ENCODE assay signal across 1 cellular context in genomic region chr5:137888875-137889759, GRCh38.
TF ChIP-seq lines count a peak whose summit lies in the region.

PKD2L2 (plus strand) TSS chr5:137889457; CDS start chr5:137889492, 35 bp downstream.

TF ChIP-seq in K562, 482 proteins besides CTCF, POLR2A, EP300 and RAD21 (continued from another document and continues in another):
- TF ChIP-seq, protein P1, sequence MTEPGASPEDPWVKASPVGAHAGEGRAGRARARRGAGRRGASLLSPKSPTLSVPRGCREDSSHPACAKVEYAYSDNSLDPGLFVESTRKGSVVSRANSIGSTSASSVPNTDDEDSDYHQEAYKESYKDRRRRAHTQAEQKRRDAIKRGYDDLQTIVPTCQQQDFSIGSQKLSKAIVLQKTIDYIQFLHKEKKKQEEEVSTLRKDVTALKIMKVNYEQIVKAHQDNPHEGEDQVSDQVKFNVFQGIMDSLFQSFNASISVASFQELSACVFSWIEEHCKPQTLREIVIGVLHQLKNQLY (CRISPR knock-in tag; conservative IDR thresholded peaks at IDR 0.05): no peak
- TF ChIP-seq RBBP5 (IDR thresholded peaks at IDR 0.05; ENCODE audit: borderline replicate concordance, insufficient read depth, low read length, poor library complexity, severe bottlenecking) (no peak), STAT6 (CRISPR knock-in tag; IDR thresholded peaks at IDR 0.05) (no peak), CREM (IDR thresholded peaks at IDR 0.05; ENCODE audit: low read depth) (peak; percentile 88), GATA2 (CRISPR knock-in tag; IDR thresholded peaks at IDR 0.05) (no peak), PML (IDR thresholded peaks at IDR 0.05; ENCODE audit: low read length) (peak; percentile 70), ZKSCAN8 (CRISPR knock-in tag; IDR thresholded peaks at IDR 0.05) (no peak), HNRNPL (IDR thresholded peaks at IDR 0.05; ENCODE audit: low read depth, low read length) (no peak), SP2 (IDR thresholded peaks at IDR 0.05; ENCODE audit: extremely low read depth, low read depth, low read length, poor library complexity, severe bottlenecking) (no peak), ETS2 (tag; IDR thresholded peaks at IDR 0.05; ENCODE audit: borderline replicate concordance, poor library complexity, severe bottlenecking) (no peak), RBM22 (IDR thresholded peaks at IDR 0.05; ENCODE audit: low read depth, low read length, poor library complexity, severe bottlenecking) (no peak), ZNF778 (CRISPR knock-in tag; IDR thresholded peaks at IDR 0.05) (no peak), IRF9 (tag; IDR thresholded peaks at IDR 0.05) (no peak), ZNF76 (CRISPR knock-in tag; IDR thresholded peaks at IDR 0.05; ENCODE audit: borderline replicate concordance) (no peak), ZNF655 (CRISPR knock-in tag; IDR thresholded peaks at IDR 0.05) (0 out of 2 replicates have a peak, but pooled peaks have one; percentile 59), ZSCAN29 (IDR thresholded peaks at IDR 0.05) (0 out of 2 replicates have a peak, but pooled peaks have one; percentile 33), PPARD (CRISPR knock-in tag; IDR thresholded peaks at IDR 0.05) (no peak), ZMIZ1 (IDR thresholded peaks at IDR 0.05; ENCODE audit: low read depth in 2 of 2, low read length in 2 of 2) (no peak), RBM15 (IDR thresholded peaks at IDR 0.05; ENCODE audit: insufficient read depth, low read length) (no peak), ZNF766 (CRISPR knock-in tag; conservative IDR thresholded peaks at IDR 0.05) (no peak), TAF15 (IDR thresholded peaks at IDR 0.05; ENCODE audit: low read depth, low read length) (no peak), ARID2 (IDR thresholded peaks at IDR 0.05) (no peak), SMARCB1 (IDR thresholded peaks at IDR 0.05; ENCODE audit: insufficient read length, low read depth) (no peak), ZNF282 (CRISPR knock-in tag; IDR thresholded peaks at IDR 0.05) (no peak), MCM7 (IDR thresholded peaks at IDR 0.05) (no peak), MECOM (CRISPR knock-in tag; IDR thresholded peaks at IDR 0.05) (0 out of 2 replicates have a peak, but pooled peaks have one; percentile 23), ZNF133 (CRISPR knock-in tag; IDR thresholded peaks at IDR 0.05) (no peak), FOXM1 (IDR thresholded peaks at IDR 0.05; ENCODE audit: low read depth) (0 out of 2 replicates have a peak, but pooled peaks have one; percentile 17), FOXM1 (CRISPR knock-in tag; IDR thresholded peaks at IDR 0.05; ENCODE audit: low read depth) (peak; percentile 69; the same call in 1 of the 2 replicates), CBFA2T2 (conservative IDR thresholded peaks at IDR 0.05) (no peak), SMARCA5 (IDR thresholded peaks at IDR 0.05) (peak; percentile 98), GTF2F1 (IDR thresholded peaks at IDR 0.05; ENCODE audit: low read depth, low read length) (0 out of 2 replicates have a peak, but pooled peaks have one; percentile 31), NFE2 (IDR thresholded peaks at IDR 0.05; ENCODE audit: low read depth) (no peak), POLR2AphosphoS5 (IDR thresholded peaks at IDR 0.05; ENCODE audit: control insufficient read depth, insufficient read depth, low read depth, low read length) (peak; percentile 91), ZNF165 (CRISPR knock-in tag; IDR thresholded peaks at IDR 0.05; ENCODE audit: borderline replicate concordance) (no peak), MEF2A (IDR thresholded peaks at IDR 0.05; ENCODE audit: control insufficient read depth, low read depth, low read length) (no peak), DIDO1 (tag; IDR thresholded peaks at IDR 0.05; ENCODE audit: low read depth) (no peak), ZNF174 (CRISPR knock-in tag; IDR thresholded peaks at IDR 0.05) (no peak), HCFC1 (IDR thresholded peaks at IDR 0.05; ENCODE audit: low read depth, low read length) (peak; percentile 61), ZNF79 (CRISPR knock-in tag; IDR thresholded peaks at IDR 0.05; ENCODE audit: low read depth) (no peak), ZNF41 (CRISPR knock-in tag; conservative IDR thresholded peaks at IDR 0.05) (no peak), SMARCC2 (IDR thresholded peaks at IDR 0.05; ENCODE audit: low read depth) (no peak), MIER1 (IDR thresholded peaks at IDR 0.05; ENCODE audit: low read depth) (no peak; the same call in 1 of the 2 replicates), HMG20A (CRISPR knock-in tag; conservative IDR thresholded peaks at IDR 0.05) (no peak), ZNF124 (CRISPR knock-in tag; IDR thresholded peaks at IDR 0.05) (no peak), ATF7 (IDR thresholded peaks at IDR 0.05) (peak; percentile 71), MYBL2 (IDR thresholded peaks at IDR 0.05; ENCODE audit: low read depth) (no peak), MYBL2 (CRISPR knock-in tag; IDR thresholded peaks at IDR 0.05; ENCODE audit: borderline replicate concordance) (no peak)
- TF ChIP-seq, protein P2, sequence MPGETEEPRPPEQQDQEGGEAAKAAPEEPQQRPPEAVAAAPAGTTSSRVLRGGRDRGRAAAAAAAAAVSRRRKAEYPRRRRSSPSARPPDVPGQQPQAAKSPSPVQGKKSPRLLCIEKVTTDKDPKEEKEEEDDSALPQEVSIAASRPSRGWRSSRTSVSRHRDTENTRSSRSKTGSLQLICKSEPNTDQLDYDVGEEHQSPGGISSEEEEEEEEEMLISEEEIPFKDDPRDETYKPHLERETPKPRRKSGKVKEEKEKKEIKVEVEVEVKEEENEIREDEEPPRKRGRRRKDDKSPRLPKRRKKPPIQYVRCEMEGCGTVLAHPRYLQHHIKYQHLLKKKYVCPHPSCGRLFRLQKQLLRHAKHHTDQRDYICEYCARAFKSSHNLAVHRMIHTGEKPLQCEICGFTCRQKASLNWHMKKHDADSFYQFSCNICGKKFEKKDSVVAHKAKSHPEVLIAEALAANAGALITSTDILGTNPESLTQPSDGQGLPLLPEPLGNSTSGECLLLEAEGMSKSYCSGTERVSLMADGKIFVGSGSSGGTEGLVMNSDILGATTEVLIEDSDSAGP (CRISPR knock-in tag; IDR thresholded peaks at IDR 0.05): peak; percentile 42; the same call in 1 of the 2 replicates
- TF ChIP-seq, protein P3, sequence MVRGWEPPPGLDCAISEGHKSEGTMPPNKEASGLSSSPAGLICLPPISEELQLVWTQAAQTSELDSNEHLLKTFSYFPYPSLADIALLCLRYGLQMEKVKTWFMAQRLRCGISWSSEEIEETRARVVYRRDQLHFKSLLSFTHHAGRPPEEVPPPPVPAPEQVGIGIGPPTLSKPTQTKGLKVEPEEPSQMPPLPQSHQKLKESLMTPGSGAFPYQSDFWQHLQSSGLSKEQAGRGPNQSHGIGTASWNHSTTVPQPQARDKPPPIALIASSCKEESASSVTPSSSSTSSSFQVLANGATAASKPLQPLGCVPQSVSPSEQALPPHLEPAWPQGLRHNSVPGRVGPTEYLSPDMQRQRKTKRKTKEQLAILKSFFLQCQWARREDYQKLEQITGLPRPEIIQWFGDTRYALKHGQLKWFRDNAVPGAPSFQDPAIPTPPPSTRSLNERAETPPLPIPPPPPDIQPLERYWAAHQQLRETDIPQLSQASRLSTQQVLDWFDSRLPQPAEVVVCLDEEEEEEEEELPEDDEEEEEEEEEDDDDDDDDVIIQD (CRISPR knock-in tag; IDR thresholded peaks at IDR 0.05): no peak
- TF ChIP-seq, protein P4, sequence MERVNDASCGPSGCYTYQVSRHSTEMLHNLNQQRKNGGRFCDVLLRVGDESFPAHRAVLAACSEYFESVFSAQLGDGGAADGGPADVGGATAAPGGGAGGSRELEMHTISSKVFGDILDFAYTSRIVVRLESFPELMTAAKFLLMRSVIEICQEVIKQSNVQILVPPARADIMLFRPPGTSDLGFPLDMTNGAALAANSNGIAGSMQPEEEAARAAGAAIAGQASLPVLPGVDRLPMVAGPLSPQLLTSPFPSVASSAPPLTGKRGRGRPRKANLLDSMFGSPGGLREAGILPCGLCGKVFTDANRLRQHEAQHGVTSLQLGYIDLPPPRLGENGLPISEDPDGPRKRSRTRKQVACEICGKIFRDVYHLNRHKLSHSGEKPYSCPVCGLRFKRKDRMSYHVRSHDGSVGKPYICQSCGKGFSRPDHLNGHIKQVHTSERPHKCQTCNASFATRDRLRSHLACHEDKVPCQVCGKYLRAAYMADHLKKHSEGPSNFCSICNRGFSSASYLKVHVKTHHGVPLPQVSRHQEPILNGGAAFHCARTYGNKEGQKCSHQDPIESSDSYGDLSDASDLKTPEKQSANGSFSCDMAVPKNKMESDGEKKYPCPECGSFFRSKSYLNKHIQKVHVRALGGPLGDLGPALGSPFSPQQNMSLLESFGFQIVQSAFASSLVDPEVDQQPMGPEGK (CRISPR knock-in tag; IDR thresholded peaks at IDR 0.05; ENCODE audit: borderline replicate concordance): no peak
- TF ChIP-seq, protein P5, sequence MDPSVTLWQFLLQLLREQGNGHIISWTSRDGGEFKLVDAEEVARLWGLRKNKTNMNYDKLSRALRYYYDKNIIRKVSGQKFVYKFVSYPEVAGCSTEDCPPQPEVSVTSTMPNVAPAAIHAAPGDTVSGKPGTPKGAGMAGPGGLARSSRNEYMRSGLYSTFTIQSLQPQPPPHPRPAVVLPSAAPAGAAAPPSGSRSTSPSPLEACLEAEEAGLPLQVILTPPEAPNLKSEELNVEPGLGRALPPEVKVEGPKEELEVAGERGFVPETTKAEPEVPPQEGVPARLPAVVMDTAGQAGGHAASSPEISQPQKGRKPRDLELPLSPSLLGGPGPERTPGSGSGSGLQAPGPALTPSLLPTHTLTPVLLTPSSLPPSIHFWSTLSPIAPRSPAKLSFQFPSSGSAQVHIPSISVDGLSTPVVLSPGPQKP (CRISPR knock-in tag; IDR thresholded peaks at IDR 0.05): no peak
- TF ChIP-seq, protein P6, sequence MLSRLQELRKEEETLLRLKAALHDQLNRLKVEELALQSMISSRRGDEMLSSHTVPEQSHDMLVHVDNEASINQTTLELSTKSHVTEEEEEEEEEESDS (CRISPR knock-in tag; IDR thresholded peaks at IDR 0.05): no peak
- TF ChIP-seq, protein P7, sequence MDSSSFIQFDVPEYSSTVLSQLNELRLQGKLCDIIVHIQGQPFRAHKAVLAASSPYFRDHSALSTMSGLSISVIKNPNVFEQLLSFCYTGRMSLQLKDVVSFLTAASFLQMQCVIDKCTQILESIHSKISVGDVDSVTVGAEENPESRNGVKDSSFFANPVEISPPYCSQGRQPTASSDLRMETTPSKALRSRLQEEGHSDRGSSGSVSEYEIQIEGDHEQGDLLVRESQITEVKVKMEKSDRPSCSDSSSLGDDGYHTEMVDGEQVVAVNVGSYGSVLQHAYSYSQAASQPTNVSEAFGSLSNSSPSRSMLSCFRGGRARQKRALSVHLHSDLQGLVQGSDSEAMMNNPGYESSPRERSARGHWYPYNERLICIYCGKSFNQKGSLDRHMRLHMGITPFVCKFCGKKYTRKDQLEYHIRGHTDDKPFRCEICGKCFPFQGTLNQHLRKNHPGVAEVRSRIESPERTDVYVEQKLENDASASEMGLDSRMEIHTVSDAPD (CRISPR knock-in tag; IDR thresholded peaks at IDR 0.05): peak; percentile 65; the same call in 1 of the 2 replicates
